Comparison of ENCODE assay signal across 18 cellular contexts in the genomic region with DNA sequence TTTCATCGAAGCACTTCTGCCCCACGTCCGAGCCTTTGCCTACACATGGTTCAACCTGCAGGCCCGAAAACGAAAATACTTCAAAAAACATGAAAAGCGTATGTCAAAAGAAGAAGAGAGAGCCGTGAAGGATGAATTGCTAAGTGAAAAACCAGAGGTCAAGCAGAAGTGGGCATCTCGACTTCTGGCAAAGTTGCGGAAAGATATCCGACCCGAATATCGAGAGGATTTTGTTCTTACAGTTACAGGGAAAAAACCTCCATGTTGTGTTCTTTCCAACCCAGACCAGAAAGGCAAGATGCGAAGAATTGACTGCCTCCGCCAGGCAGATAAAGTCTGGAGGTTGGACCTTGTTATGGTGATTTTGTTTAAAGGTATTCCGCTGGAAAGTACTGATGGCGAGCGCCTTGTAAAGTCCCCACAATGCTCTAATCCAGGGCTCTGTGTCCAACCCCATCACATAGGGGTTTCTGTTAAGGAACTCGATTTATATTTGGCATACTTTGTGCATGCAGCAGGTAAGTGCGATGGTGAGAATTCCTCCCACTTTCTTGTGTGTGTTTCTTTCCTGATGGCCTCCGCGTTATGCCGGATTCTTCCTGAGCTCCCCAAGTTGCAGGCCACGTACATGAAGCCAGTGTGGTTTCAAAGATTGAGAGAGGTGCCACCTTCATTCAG. TPM values are rescaled to one million over a fixed set of nuclear protein-coding genes. Genes with fewer than 3 reads are reported as not detected.
DNase-seq lines count a peak whose midpoint lies in the region; ATAC-seq and TF ChIP-seq lines count a peak whose summit lies in the region.
"Had no signal": no experiment of that assay in that cellular context is flagged by ENCODE, and none has a peak within 500 bp of the region (broad histone marks: within the 10 kb centered on the region; RNA-seq: fewer than 3 reads in every experiment).

No MANE protein-coding gene starts in this region.

- H3K9me3 ChIP-seq in stomach = no peaks in the 10 kb centered on the region

- no peak for TF ChIP-seq POLR2A in stomach (IDR thresholded peaks at IDR 0.05)

- H3K27me3 Mint-ChIP-seq in WTC11 (ENCODE audit: low read depth) = peaks cover 24% of the 10 kb centered on the region

- POLR2A ChIA-PET in WTC11 (lab: Charles Lee) = no interaction called here

- 93 to 95% (median 94%) methylated on average over 23 of the region's 23 CpGs for WGBS in stomach, 5 donors

- H3K27ac ChIP-seq in stomach = peak overlapping the region in 3 of 5 donors; percentile 59 to 96 (median 96)

- intact Hi-C loops in stomach (cut with DNase I; ENCODE audit: low total_unique reads) = no loop called here

- peak overlapping the region; percentile 75; the same call in 1 of the 2 replicates for H3K27ac Mint-ChIP-seq in WTC11
- H3K27ac Mint-ChIP-seq: type B pancreatic cell had no signal

- H3K36me3 ChIP-seq in stomach = peaks cover 0 to 13% (median 10%) of the 10 kb centered on the region in 4 donors

- H3K27me3 ChIP-seq in stomach = peaks cover 0 to 2% (median 0%) of the 10 kb centered on the region in 3 donors

- H3K9me3 Mint-ChIP-seq in WTC11 = no peaks in the 10 kb centered on the region
- H3K9me3 Mint-ChIP-seq: type B pancreatic cell had no signal

- TF ChIP-seq CTCF in WTC11 (IDR thresholded peaks at IDR 0.05) (no peak), stomach (IDR thresholded peaks at IDR 0.05) (no peak)

- DNase-seq in DMS53 (lab: John Stamatoyannopoulos, UW) (peak; percentile 66), WTC11 (ENCODE audit: low spot score) (no peak), globus pallidus (ENCODE audit: low spot score) (peak; percentile 46), stomach (no peak), activated gamma-delta T cell treated with Interleukin-2 at 50 U/mL for 16 hours (no peak), NCI-H2227 (lab: John Stamatoyannopoulos, UW; ENCODE audit: unreplicated experiment) (no peak)
- DNase-seq: ACHN; activated CD4-positive, alpha-beta T cell treated with anti-CD3 and anti-CD28 coated beads for 48 hours; amniotic stem cell; DMS153; NCI-H1092 treated with DMSO at 0.1 percent for 48 hours; NCI-H82; stimulated activated CD4-positive, alpha-beta T cell treated with anti-CD3 and anti-CD28 coated beads, Interleukin-4, amount 100 ng/mL, for 24 hours had no signal

- no peak overlapping the region for H3K4me3 Mint-ChIP-seq in WTC11
- H3K4me3 Mint-ChIP-seq: CD14-positive monocyte, type B pancreatic cell had no signal

- ATAC-seq in WTC11 (peak; percentile 72), GM18498 (IDR thresholded peaks at IDR 0.05; ENCODE audit: unreplicated experiment) (no peak), HG02798 (IDR thresholded peaks at IDR 0.05; ENCODE audit: poor library complexity, unreplicated experiment) (no peak)
- ATAC-seq: sciatic nerve had no signal

- CTCF ChIA-PET in WTC11 (lab: Charles Lee) = interaction anchor here (1.0 kb wide), 1 partner anchor 11 kb away, joined by 3 read pairs; no protein-coding TSS in a partner anchor

- H3K4me3 ChIP-seq in stomach = no peak overlapping the region

- peaks cover 49% of the 10 kb centered on the region for H3K4me1 Mint-ChIP-seq in WTC11

- no peaks in the 10 kb centered on the region; the same call in 1 of the 2 replicates for H3K36me3 Mint-ChIP-seq in WTC11

- no peak for TF ChIP-seq EP300 in stomach (IDR thresholded peaks at IDR 0.05)

- peaks cover 13 to 92% (median 52%) of the 10 kb centered on the region in 4 donors for H3K4me1 ChIP-seq in stomach

TF ChIP-seq in WTC11, 78 proteins besides CTCF, POLR2A, EP300 and RAD21 (continues in another document):
- no peak for TF ChIP-seq NR2C2 (CRISPR knock-in tag; IDR thresholded peaks at IDR 0.05)
- TF ChIP-seq, protein P1, sequence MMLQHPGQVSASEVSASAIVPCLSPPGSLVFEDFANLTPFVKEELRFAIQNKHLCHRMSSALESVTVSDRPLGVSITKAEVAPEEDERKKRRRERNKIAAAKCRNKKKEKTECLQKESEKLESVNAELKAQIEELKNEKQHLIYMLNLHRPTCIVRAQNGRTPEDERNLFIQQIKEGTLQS (CRISPR knock-in tag; conservative IDR thresholded peaks at IDR 0.05) = no peak
- TF ChIP-seq GABPB1 (CRISPR knock-in tag; IDR thresholded peaks at IDR 0.05) = no peak
- no peak for TF ChIP-seq ZNF416 (CRISPR knock-in tag; IDR thresholded peaks at IDR 0.05)
- TF ChIP-seq ZNF423 (CRISPR knock-in tag; IDR thresholded peaks at IDR 0.05) = no peak
- TF ChIP-seq, protein P2, sequence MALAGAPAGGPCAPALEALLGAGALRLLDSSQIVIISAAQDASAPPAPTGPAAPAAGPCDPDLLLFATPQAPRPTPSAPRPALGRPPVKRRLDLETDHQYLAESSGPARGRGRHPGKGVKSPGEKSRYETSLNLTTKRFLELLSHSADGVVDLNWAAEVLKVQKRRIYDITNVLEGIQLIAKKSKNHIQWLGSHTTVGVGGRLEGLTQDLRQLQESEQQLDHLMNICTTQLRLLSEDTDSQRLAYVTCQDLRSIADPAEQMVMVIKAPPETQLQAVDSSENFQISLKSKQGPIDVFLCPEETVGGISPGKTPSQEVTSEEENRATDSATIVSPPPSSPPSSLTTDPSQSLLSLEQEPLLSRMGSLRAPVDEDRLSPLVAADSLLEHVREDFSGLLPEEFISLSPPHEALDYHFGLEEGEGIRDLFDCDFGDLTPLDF (CRISPR knock-in tag; IDR thresholded peaks at IDR 0.05) = no peak
- TF ChIP-seq, protein P3, sequence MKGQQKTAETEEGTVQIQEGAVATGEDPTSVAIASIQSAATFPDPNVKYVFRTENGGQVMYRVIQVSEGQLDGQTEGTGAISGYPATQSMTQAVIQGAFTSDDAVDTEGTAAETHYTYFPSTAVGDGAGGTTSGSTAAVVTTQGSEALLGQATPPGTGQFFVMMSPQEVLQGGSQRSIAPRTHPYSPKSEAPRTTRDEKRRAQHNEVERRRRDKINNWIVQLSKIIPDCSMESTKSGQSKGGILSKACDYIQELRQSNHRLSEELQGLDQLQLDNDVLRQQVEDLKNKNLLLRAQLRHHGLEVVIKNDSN (CRISPR knock-in tag; IDR thresholded peaks at IDR 0.05) = no peak
- TF ChIP-seq, protein P4, sequence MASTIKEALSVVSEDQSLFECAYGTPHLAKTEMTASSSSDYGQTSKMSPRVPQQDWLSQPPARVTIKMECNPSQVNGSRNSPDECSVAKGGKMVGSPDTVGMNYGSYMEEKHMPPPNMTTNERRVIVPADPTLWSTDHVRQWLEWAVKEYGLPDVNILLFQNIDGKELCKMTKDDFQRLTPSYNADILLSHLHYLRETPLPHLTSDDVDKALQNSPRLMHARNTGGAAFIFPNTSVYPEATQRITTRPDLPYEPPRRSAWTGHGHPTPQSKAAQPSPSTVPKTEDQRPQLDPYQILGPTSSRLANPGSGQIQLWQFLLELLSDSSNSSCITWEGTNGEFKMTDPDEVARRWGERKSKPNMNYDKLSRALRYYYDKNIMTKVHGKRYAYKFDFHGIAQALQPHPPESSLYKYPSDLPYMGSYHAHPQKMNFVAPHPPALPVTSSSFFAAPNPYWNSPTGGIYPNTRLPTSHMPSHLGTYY (CRISPR knock-in tag; IDR thresholded peaks at IDR 0.05) = no peak
- TF ChIP-seq, protein P5, sequence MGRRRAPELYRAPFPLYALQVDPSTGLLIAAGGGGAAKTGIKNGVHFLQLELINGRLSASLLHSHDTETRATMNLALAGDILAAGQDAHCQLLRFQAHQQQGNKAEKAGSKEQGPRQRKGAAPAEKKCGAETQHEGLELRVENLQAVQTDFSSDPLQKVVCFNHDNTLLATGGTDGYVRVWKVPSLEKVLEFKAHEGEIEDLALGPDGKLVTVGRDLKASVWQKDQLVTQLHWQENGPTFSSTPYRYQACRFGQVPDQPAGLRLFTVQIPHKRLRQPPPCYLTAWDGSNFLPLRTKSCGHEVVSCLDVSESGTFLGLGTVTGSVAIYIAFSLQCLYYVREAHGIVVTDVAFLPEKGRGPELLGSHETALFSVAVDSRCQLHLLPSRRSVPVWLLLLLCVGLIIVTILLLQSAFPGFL (CRISPR knock-in tag; IDR thresholded peaks at IDR 0.05; ENCODE audit: borderline replicate concordance) = no peak
- TF ChIP-seq, protein P6, sequence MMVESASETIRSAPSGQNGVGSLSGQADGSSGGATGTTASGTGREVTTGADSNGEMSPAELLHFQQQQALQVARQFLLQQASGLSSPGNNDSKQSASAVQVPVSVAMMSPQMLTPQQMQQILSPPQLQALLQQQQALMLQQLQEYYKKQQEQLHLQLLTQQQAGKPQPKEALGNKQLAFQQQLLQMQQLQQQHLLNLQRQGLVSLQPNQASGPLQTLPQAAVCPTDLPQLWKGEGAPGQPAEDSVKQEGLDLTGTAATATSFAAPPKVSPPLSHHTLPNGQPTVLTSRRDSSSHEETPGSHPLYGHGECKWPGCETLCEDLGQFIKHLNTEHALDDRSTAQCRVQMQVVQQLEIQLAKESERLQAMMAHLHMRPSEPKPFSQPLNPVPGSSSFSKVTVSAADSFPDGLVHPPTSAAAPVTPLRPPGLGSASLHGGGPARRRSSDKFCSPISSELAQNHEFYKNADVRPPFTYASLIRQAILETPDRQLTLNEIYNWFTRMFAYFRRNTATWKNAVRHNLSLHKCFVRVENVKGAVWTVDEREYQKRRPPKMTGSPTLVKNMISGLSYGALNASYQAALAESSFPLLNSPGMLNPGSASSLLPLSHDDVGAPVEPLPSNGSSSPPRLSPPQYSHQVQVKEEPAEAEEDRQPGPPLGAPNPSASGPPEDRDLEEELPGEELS (CRISPR knock-in tag; IDR thresholded peaks at IDR 0.05) = no peak
- no peak for TF ChIP-seq ZNF317 (CRISPR knock-in tag; IDR thresholded peaks at IDR 0.05; ENCODE audit: borderline replicate concordance, low read depth)
- TF ChIP-seq HMGA2 (CRISPR knock-in tag; IDR thresholded peaks at IDR 0.05) = no peak
- no peak for TF ChIP-seq FOXP1 (CRISPR knock-in tag; IDR thresholded peaks at IDR 0.05; ENCODE audit: borderline replicate concordance)
- TF ChIP-seq, protein P7, sequence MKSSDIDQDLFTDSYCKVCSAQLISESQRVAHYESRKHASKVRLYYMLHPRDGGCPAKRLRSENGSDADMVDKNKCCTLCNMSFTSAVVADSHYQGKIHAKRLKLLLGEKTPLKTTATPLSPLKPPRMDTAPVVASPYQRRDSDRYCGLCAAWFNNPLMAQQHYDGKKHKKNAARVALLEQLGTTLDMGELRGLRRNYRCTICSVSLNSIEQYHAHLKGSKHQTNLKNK (CRISPR knock-in tag; IDR thresholded peaks at IDR 0.05) = no peak
- no peak for TF ChIP-seq TCF7 (CRISPR knock-in tag; IDR thresholded peaks at IDR 0.05; ENCODE audit: low read depth)
- TF ChIP-seq FOXJ3 (CRISPR knock-in tag; IDR thresholded peaks at IDR 0.05; ENCODE audit: borderline replicate concordance) = no peak
- no peak for TF ChIP-seq ZNF671 (CRISPR knock-in tag; IDR thresholded peaks at IDR 0.05)

RNA-seq across cellular contexts. Expression of a gene that starts 5.9 kb away (rescaled TPM):
- 7.3 to 16.7 TPM (median 8.6 TPM) in 3 replicates for total RNA-seq in WTC11 (2021)
- 100 to 1,000 TPM in 1 of 5 donors, 10 to 100 TPM in 4; 16.8 to 108 (median 61.0) TPM for total RNA-seq in stomach
- polyA plus RNA-seq in stomach = 10 to 100 TPM in 2 of 3 donors, 1 to 10 TPM in 1; 9.6 to 11.9 (median 10.0) TPM

Comparison
In these comparisons a context has a peak if more than half of its experiments do, and no peak if none do; other contexts are left out.
1. DNase-seq: peak in DMS53 (single experiment) and globus pallidus (single experiment); none in WTC11 (single experiment), stomach (single experiment), activated gamma-delta T cell treated with Interleukin-2 at 50 U/mL for 16 hours (single experiment) and NCI-H2227 (single experiment).